In genomic region chr9:90795879-90796317, GRCh38 we compare ENCODE assay signal across 1 cellular context.
TF ChIP-seq lines count a peak whose summit lies in the region.

No MANE protein-coding gene starts in this region.

TF ChIP-seq in GM12878, 131 proteins besides CTCF, POLR2A, EP300 and RAD21:
- peak; percentile 40; the same call in 1 of the 2 replicates for TF ChIP-seq JUNB (IDR thresholded peaks at IDR 0.05)
- TF ChIP-seq IKZF2 (IDR thresholded peaks at IDR 0.05) = peak; percentile 92
- TF ChIP-seq RELB (IDR thresholded peaks at IDR 0.05; ENCODE audit: low read depth) = peak; percentile 68
- no peak for TF ChIP-seq YBX1 (IDR thresholded peaks at IDR 0.05)
- TF ChIP-seq ZNF217 (IDR thresholded peaks at IDR 0.05) = peak; percentile 50; the same call in 1 of the 2 replicates
- no peak for TF ChIP-seq KAT2A (conservative IDR thresholded peaks at IDR 0.05; ENCODE audit: control insufficient read depth, low read depth, low read length)
- TF ChIP-seq PBX3 (IDR thresholded peaks at IDR 0.05; ENCODE audit: insufficient replicate concordance, low read depth, low read length) = peak; percentile 43
- TF ChIP-seq SKIL (IDR thresholded peaks at IDR 0.05; ENCODE audit: low read depth, poor library complexity, severe bottlenecking) = peak; percentile 50
- TF ChIP-seq MTA2 (IDR thresholded peaks at IDR 0.05; ENCODE audit: low read depth) = peak; percentile 69
- peak; percentile 64; the same call in 1 of the 2 replicates for TF ChIP-seq NFIC (IDR thresholded peaks at IDR 0.05; ENCODE audit: low read depth, low read length)
- 0 out of 2 replicates have a peak, but pooled peaks have one; percentile 21 for TF ChIP-seq ZNF592 (IDR thresholded peaks at IDR 0.05)
- no peak for TF ChIP-seq NR2F1 (conservative IDR thresholded peaks at IDR 0.05)
- TF ChIP-seq RUNX3 (IDR thresholded peaks at IDR 0.05; ENCODE audit: low read length) = peak; percentile 54; the same call in 1 of the 2 replicates
- no peak for TF ChIP-seq CHD1 (IDR thresholded peaks at IDR 0.05; ENCODE audit: low read depth, low read length)
- TF ChIP-seq ETV6 (conservative IDR thresholded peaks at IDR 0.05 in 1 of 2, IDR thresholded peaks at IDR 0.05 in 1 of 2; ENCODE audit: borderline replicate concordance in 1 of 2, low read depth in 1 of 2) = peak in 1 of 2 experiments; percentile 49; a peak in 1 of 4 replicates
- 0 out of 2 replicates have a peak, but pooled peaks have one; percentile 43 for TF ChIP-seq ZNF24 (IDR thresholded peaks at IDR 0.05)
- TF ChIP-seq NBN (IDR thresholded peaks at IDR 0.05) = peak; percentile 59; the same call in 1 of the 2 replicates
- TF ChIP-seq DPF2 (IDR thresholded peaks at IDR 0.05) = peak; percentile 64
- peak; percentile 24; the same call in 1 of the 2 replicates for TF ChIP-seq ATF7 (IDR thresholded peaks at IDR 0.05; ENCODE audit: low read depth)
- TF ChIP-seq BMI1 (IDR thresholded peaks at IDR 0.05; ENCODE audit: borderline replicate concordance) = 0 out of 2 replicates have a peak, but pooled peaks have one; percentile 34
- peak; percentile 84 for TF ChIP-seq SPI1 (IDR thresholded peaks at IDR 0.05; ENCODE audit: borderline replicate concordance, insufficient read depth, low read depth, low read length)
- no peak for TF ChIP-seq FOXK2 (IDR thresholded peaks at IDR 0.05)
- TF ChIP-seq PKNOX1 (IDR thresholded peaks at IDR 0.05) = peak; percentile 91
- TF ChIP-seq CEBPZ (IDR thresholded peaks at IDR 0.05; ENCODE audit: low read depth, low read length) = no peak
- TF ChIP-seq IKZF1 (conservative IDR thresholded peaks at IDR 0.05) = peak; percentile 84
- no peak for TF ChIP-seq TARDBP (IDR thresholded peaks at IDR 0.05; ENCODE audit: borderline replicate concordance)
- 0 out of 2 replicates have a peak, but pooled peaks have one; percentile 31 for TF ChIP-seq CBX5 (IDR thresholded peaks at IDR 0.05; ENCODE audit: low read depth)
